In genomic region chr9:127703289-127703946, GRCh38 we compare ENCODE assay signal across 20 cellular contexts. TPM values are rescaled to one million over a fixed set of nuclear protein-coding genes. Genes with fewer than 3 reads are reported as not detected.
DNase-seq lines count a peak whose midpoint lies in the region; TF ChIP-seq lines count a peak whose summit lies in the region.
"Had no signal": no experiment of that assay in that cellular context is flagged by ENCODE, and none has a peak within 500 bp of the region (broad histone marks: within the 10 kb centered on the region; RNA-seq: fewer than 3 reads in every experiment).

No MANE protein-coding gene starts in this region.

- intact Hi-C loops in activated CD4-positive, alpha-beta T cell treated with anti-CD3 and anti-CD28 coated beads, Interleukin-2, amount 10 ng/mL, durations not matched to agents 24 days and 14 days (cut with micrococcal nuclease) = no loop called here
- intact Hi-C loops in dorsolateral prefrontal cortex (cut with DNase I) = no loop called here
- intact Hi-C loops in spleen (cut with DNase I; ENCODE audit: low total_unique reads) = no loop called here

- DNase-seq in activated CD4-positive, alpha-beta T cell treated with anti-CD3 and anti-CD28 coated beads, Interleukin-2, amount 10 ng/mL, durations not matched to agents 24 days and 14 days = no peak
- no peak for DNase-seq in activated CD4-positive, alpha-beta T cell treated with anti-CD3 and anti-CD28 coated beads for 48 hours
- DNase-seq in dorsolateral prefrontal cortex (peak in 5 of 10 donors; percentile 49 to 82 (median 67)), inferior parietal cortex (ENCODE audit: extremely low spot score) (peak; percentile 24), osteoblast (ENCODE audit: insufficient read length, low spot score, missing footprints) (peak; percentile 14), spleen (no peak), DMS53 (lab: John Stamatoyannopoulos, UW) (no peak), SJCRH30 (no peak)
- DNase-seq: AML-193; CD4-positive, alpha-beta memory T cell; DMS153; DMS79 treated with DMSO at 0.1 percent for 48 hours; GF-D8; H7 had no signal

- no peak overlapping the region for H3K4me3 ChIP-seq in dorsolateral prefrontal cortex
- H3K4me3 ChIP-seq in osteoblast (ENCODE audit: insufficient read depth, low read length) = no peak overlapping the region
- H3K4me3 ChIP-seq in spleen = no peak overlapping the region
- H3K4me3 ChIP-seq in SJCRH30 = no peak overlapping the region
- H3K4me3 ChIP-seq: A549, GM23338 had no signal

- H3K36me3 ChIP-seq in osteoblast (ENCODE audit: insufficient read depth, low read length) (no peaks in the 10 kb centered on the region), spleen (no peaks in the 10 kb centered on the region), SJCRH30 (no peaks in the 10 kb centered on the region)

- WGBS in spleen, 5 donors = 72 to 80% (median 73%) methylated on average over 9 of the region's 9 CpGs

- TF ChIP-seq CTCF in dorsolateral prefrontal cortex (IDR thresholded peaks at IDR 0.05 in 54 of 56, conservative IDR thresholded peaks at IDR 0.05 in 2 of 56; ENCODE audit: low read depth in 1 of 56, partially characterized antibody in 56 of 56) (no peak), osteoblast (IDR thresholded peaks at IDR 0.05; ENCODE audit: extremely low read depth, low read depth, low read length) (no peak), spleen (IDR thresholded peaks at IDR 0.05 in 8 of 11, conservative IDR thresholded peaks at IDR 0.05 in 3 of 11) (no peak)

- H3K4me2 ChIP-seq in osteoblast (ENCODE audit: insufficient read depth, low read length) = no peak overlapping the region
- H3K4me2 ChIP-seq: A549, GM23338 had no signal

- H3K27me3 ChIP-seq in dorsolateral prefrontal cortex = no peaks in the 10 kb centered on the region
- H3K27me3 ChIP-seq in osteoblast (ENCODE audit: insufficient read depth, low read length) = no peaks in the 10 kb centered on the region
- no peaks in the 10 kb centered on the region for H3K27me3 ChIP-seq in spleen (replicated peaks in 1 of 7)
- no peaks in the 10 kb centered on the region for H3K27me3 ChIP-seq in SJCRH30

- no peaks in the 10 kb centered on the region for H3K9me3 Mint-ChIP-seq in activated CD4-positive, alpha-beta T cell treated with anti-CD3 and anti-CD28 coated beads, Interleukin-2, amount 10 ng/mL, durations not matched to agents 24 days and 14 days

- H3K27ac Mint-ChIP-seq in activated CD4-positive, alpha-beta T cell treated with anti-CD3 and anti-CD28 coated beads, Interleukin-2, amount 10 ng/mL, durations not matched to agents 24 days and 14 days = peak overlapping the region; percentile 39
- H3K27ac Mint-ChIP-seq: GM23338 had no signal

- H3K9me3 ChIP-seq in osteoblast (ENCODE audit: low read depth, low read length) = no peaks in the 10 kb centered on the region
- H3K9me3 ChIP-seq in spleen = no peaks in the 10 kb centered on the region
- H3K9me3 ChIP-seq in SJCRH30 (replicated peaks) = no peaks in the 10 kb centered on the region
- H3K9me3 ChIP-seq: A549 had no signal

- no peak overlapping the region for H3K4me3 Mint-ChIP-seq in activated CD4-positive, alpha-beta T cell treated with anti-CD3 and anti-CD28 coated beads, Interleukin-2, amount 10 ng/mL, durations not matched to agents 24 days and 14 days
- H3K4me3 Mint-ChIP-seq: CD4-positive, alpha-beta memory T cell; GM23338 had no signal

- H3K79me2 ChIP-seq in osteoblast (ENCODE audit: insufficient read depth, low read length) = no peaks in the 10 kb centered on the region

- no peaks in the 10 kb centered on the region for H3K36me3 Mint-ChIP-seq in activated CD4-positive, alpha-beta T cell treated with anti-CD3 and anti-CD28 coated beads, Interleukin-2, amount 10 ng/mL, durations not matched to agents 24 days and 14 days (ENCODE audit: low read depth)
- H3K36me3 Mint-ChIP-seq: CD4-positive, alpha-beta memory T cell had no signal

- H3K27me3 Mint-ChIP-seq in activated CD4-positive, alpha-beta T cell treated with anti-CD3 and anti-CD28 coated beads, Interleukin-2, amount 10 ng/mL, durations not matched to agents 24 days and 14 days = no peaks in the 10 kb centered on the region

- no peaks in the 10 kb centered on the region for H4K20me1 ChIP-seq in osteoblast (ENCODE audit: insufficient read depth, low read length)

- H3K27ac ChIP-seq in dorsolateral prefrontal cortex = peak overlapping the region in 32 of 59 donors; percentile 5 to 97 (median 60)
- H3K27ac ChIP-seq in osteoblast (ENCODE audit: low read depth, low read length) = no peak overlapping the region
- H3K27ac ChIP-seq in spleen = no peak overlapping the region
- H3K27ac ChIP-seq in SJCRH30 = no peak overlapping the region
- H3K27ac ChIP-seq: 22Rv1, A549, C4-2B had no signal

- no peak overlapping the region for H2AFZ ChIP-seq in osteoblast (ENCODE audit: low read length)
- H2AFZ ChIP-seq: GM23338 had no signal

- H3K4me1 ChIP-seq in osteoblast (ENCODE audit: insufficient read depth, low read length) (peaks cover 3% of the 10 kb centered on the region), spleen (peaks cover 3 to 26% (median 10%) of the 10 kb centered on the region in 6 donors), SJCRH30 (peaks cover 24% of the 10 kb centered on the region)

- H3K4me1 Mint-ChIP-seq in activated CD4-positive, alpha-beta T cell treated with anti-CD3 and anti-CD28 coated beads, Interleukin-2, amount 10 ng/mL, durations not matched to agents 24 days and 14 days = peaks cover 12% of the 10 kb centered on the region

- no peak for TF ChIP-seq POLR2A in spleen (IDR thresholded peaks at IDR 0.05)

RNA-seq across cellular contexts. Expression of gene CFAP157, which starts 3.4 kb away (rescaled TPM):
- not detected in 2 replicates for total RNA-seq in activated CD4-positive, alpha-beta T cell treated with anti-CD3 and anti-CD28 coated beads, Interleukin-2, amount 10 ng/mL, durations not matched to agents 24 days and 14 days
- total RNA-seq in dorsolateral prefrontal cortex (1 to 10 TPM in 12 of 120 experiments, under 1 TPM in 92, not detected in 16; 0.11 to 1.7 (median 0.55) TPM), osteoblast (not detected in 2 replicates), spleen (under 1 TPM in 4 of 7 donors, not detected in 3; 0.13 to 0.21 (median 0.17) TPM)
- polyA plus RNA-seq in spleen = under 1 TPM; 0.09 to 0.13 (median 0.12) TPM
- not detected in 2 replicates for total RNA-seq in SJCRH30 (2014; rRNA removed; shearing (Covaris generic))
- total RNA-seq: H7 had no signal
- polyA plus RNA-seq: BJ had no signal

RNA-seq across cellular contexts. Expression of gene PTRH1, which starts 12.0 kb away (rescaled TPM):
- total RNA-seq in activated CD4-positive, alpha-beta T cell treated with anti-CD3 and anti-CD28 coated beads, Interleukin-2, amount 10 ng/mL, durations not matched to agents 24 days and 14 days = 22.8 TPM in 2 replicates
- total RNA-seq in dorsolateral prefrontal cortex = 10 to 100 TPM in 94 of 120 experiments, 1 to 10 TPM in 26; 4.2 to 19.6 (median 11.9) TPM
- 12.7 and 16.3 TPM in 2 replicates for total RNA-seq in osteoblast
- total RNA-seq in spleen = 10 to 100 TPM in 4 of 7 donors, 1 to 10 TPM in 3; 8.1 to 17.9 (median 10.7) TPM
- 10 to 100 TPM in 2 of 3 donors, 1 to 10 TPM in 1; 7.4 to 17.5 (median 14.7) TPM for polyA plus RNA-seq in spleen
- total RNA-seq in SJCRH30 (2014; rRNA removed; shearing (Covaris generic)) = 4.3 and 7.0 TPM in 2 replicates

RNA-seq across cellular contexts. Expression of gene TTC16, which starts 12.5 kb away (rescaled TPM):
- not detected in 2 replicates for total RNA-seq in activated CD4-positive, alpha-beta T cell treated with anti-CD3 and anti-CD28 coated beads, Interleukin-2, amount 10 ng/mL, durations not matched to agents 24 days and 14 days
- total RNA-seq in dorsolateral prefrontal cortex (1 to 10 TPM in 3 of 120 experiments, under 1 TPM in 107, not detected in 10; 0.15 to 1.4 (median 0.47) TPM), osteoblast (under 0.01 TPM in 1 of 2 replicates, not detected in the other), spleen (1 to 10 TPM in 6 of 7 donors, under 1 TPM in 1; 0.60 to 3.1 (median 2.0) TPM)
- under 1 TPM; 0.12 to 0.98 (median 0.61) TPM for polyA plus RNA-seq in spleen
- total RNA-seq in SJCRH30 (2014; rRNA removed; shearing (Covaris generic)) = not detected in 2 replicates
- total RNA-seq: GM23338, H7, HT-29 had no signal
- polyA plus RNA-seq: A549, GM23338 had no signal

RNA-seq across cellular contexts. Expression of gene TOR2A, which starts 31.7 kb away (rescaled TPM):
- total RNA-seq in activated CD4-positive, alpha-beta T cell treated with anti-CD3 and anti-CD28 coated beads, Interleukin-2, amount 10 ng/mL, durations not matched to agents 24 days and 14 days = 20.4 and 21.4 TPM in 2 replicates
- total RNA-seq in dorsolateral prefrontal cortex = 10 to 100 TPM in 101 of 120 experiments, 1 to 10 TPM in 19; 7.7 to 18.6 (median 12.5) TPM
- total RNA-seq in osteoblast = 3.8 and 4.7 TPM in 2 replicates
- 10 to 100 TPM; 16.8 to 36.5 (median 24.5) TPM for total RNA-seq in spleen
- polyA plus RNA-seq in spleen = 10 to 100 TPM; 17.9 to 29.1 (median 18.4) TPM
- total RNA-seq in SJCRH30 (2014; rRNA removed; shearing (Covaris generic)) = 3.9 and 5.8 TPM in 2 replicates

Comparison
In these comparisons a context has a peak if more than half of its experiments do, and no peak if none do; other contexts are left out.
1. DNase-seq: peak in inferior parietal cortex (single experiment) and osteoblast (single experiment); none in activated CD4-positive, alpha-beta T cell treated with anti-CD3 and anti-CD28 coated beads, Interleukin-2, amount 10 ng/mL, durations not matched to agents 24 days and 14 days (single experiment), activated CD4-positive, alpha-beta T cell treated with anti-CD3 and anti-CD28 coated beads for 48 hours (single experiment), spleen (single experiment), DMS53 (single experiment) and SJCRH30 (0 of 2).
2. H3K27ac ChIP-seq: peak in dorsolateral prefrontal cortex (32 of 59); none in osteoblast (single experiment), spleen (0 of 8) and SJCRH30 (single experiment).